34 cellular contexts compared by ENCODE assay signal in genomic region chr9:1919229-1919628, GRCh38.
"Had no signal": no experiment of that assay in that cellular context is flagged by ENCODE, and none has a peak within 500 bp of the region (broad histone marks: within the 10 kb centered on the region; RNA-seq: fewer than 3 reads in every experiment).

No MANE protein-coding gene starts in this region.

- H3K27me3 ChIP-seq: body of pancreas had no signal

- FAIRE-seq: colon, endometrium, endothelial cell of umbilical vein had no signal

- ATAC-seq: activated CD8-positive, alpha-beta T cell treated with anti-CD3 and anti-CD28 coated beads for 36 hours; activated naive CD8-positive, alpha-beta T cell treated with anti-CD3 and anti-CD28 coated beads, Interleukin-2, amount 50 U/mL, for 24 hours; body of pancreas; effector memory CD8-positive, alpha-beta T cell; gastroesophageal sphincter; heart right ventricle had no signal

- H3K36me3 Mint-ChIP-seq: activated naive CD4-positive, alpha-beta T cell treated with anti-CD3 and anti-CD28 coated beads, Interleukin-2, amount 50 U/mL, for 24 hours; activated naive CD8-positive, alpha-beta T cell treated with anti-CD3 and anti-CD28 coated beads for 36 hours had no signal

- H3K4me1 ChIP-seq: adrenal gland, body of pancreas, gastroesophageal sphincter, heart right ventricle had no signal

- H3K36me3 ChIP-seq: adrenal gland, esophagus squamous epithelium, gastroesophageal sphincter, heart right ventricle had no signal

- DNase-seq: activated CD4-positive, alpha-beta T cell treated with anti-CD3 and anti-CD28 coated beads for 1 hour; activated CD4-positive, alpha-beta T cell treated with anti-CD3 and anti-CD28 coated beads for 4 hours; activated CD4-positive, alpha-beta T cell treated with anti-CD3 and anti-CD28 coated beads, Interleukin-2, amount 10 ng/mL, durations not matched to agents 7 days and 5 days; activated CD4-positive, alpha-beta T cell treated with anti-CD3 and anti-CD28 coated beads, Interleukin-2, amount 50 U/mL, for 48 hours; activated CD8-positive, alpha-beta memory T cell treated with anti-CD3 and anti-CD28 coated beads for 24 hours; activated CD8-positive, alpha-beta memory T cell treated with anti-CD3 and anti-CD28 coated beads, Interleukin-2, amount 50 U/mL, for 4 hours; activated CD8-positive, alpha-beta T cell treated with anti-CD3 and anti-CD28 coated beads for 36 hours; activated effector memory CD4-positive, alpha-beta T cell treated with anti-CD3 and anti-CD28 coated beads, Interleukin-2, amount 50 U/mL, for 16 hours; activated naive CD4-positive, alpha-beta T cell treated with anti-CD3 and anti-CD28 coated beads for 36 hours; activated naive CD8-positive, alpha-beta T cell treated with anti-CD3 and anti-CD28 coated beads for 36 hours; activated naive CD8-positive, alpha-beta T cell treated with anti-CD3 and anti-CD28 coated beads, Interleukin-2, amount 50 U/mL, for 24 hours; activated T-cell treated with anti-CD3 and anti-CD28 coated beads, Interleukin-2, amount 50 U/mL, for 1 hour; activated T-cell treated with anti-CD3 and anti-CD28 coated beads, Interleukin-2, amount 50 U/mL, for 48 hours; adrenal gland; amygdala; aorta; body of pancreas; caudate nucleus; cortex of kidney; dermis blood vessel endothelial cell; effector CD4-positive, alpha-beta T cell; effector memory CD8-positive, alpha-beta T cell; esophagus squamous epithelium; heart right ventricle; T-helper 1 cell; T-helper 2 cell had no signal

- H3K27ac Mint-ChIP-seq: activated CD4-positive, alpha-beta T cell treated with anti-CD3 and anti-CD28 coated beads, Interleukin-2, amount 10 ng/mL, durations not matched to agents 7 days and 5 days; activated CD8-positive, alpha-beta T cell treated with anti-CD3 and anti-CD28 coated beads for 36 hours; activated naive CD4-positive, alpha-beta T cell treated with anti-CD3 and anti-CD28 coated beads for 36 hours; activated naive CD4-positive, alpha-beta T cell treated with anti-CD3 and anti-CD28 coated beads, Interleukin-2, amount 50 U/mL, for 24 hours; activated naive CD8-positive, alpha-beta T cell treated with anti-CD3 and anti-CD28 coated beads for 36 hours; activated naive CD8-positive, alpha-beta T cell treated with anti-CD3 and anti-CD28 coated beads, Interleukin-2, amount 50 U/mL, for 24 hours; activated T-helper 1 cell treated with anti-CD3 and anti-CD28 coated beads, Interleukin-12 subunit alpha, Interleukin-12 subunit beta, Interleukin-2, Interleukin-4 antibody, amounts not matched to agents 30 ng/mL and 10 ng/mL and 1 ng/mL, durations not matched to agents 14 hours and 24 hours and 36 hours; activated T-helper 2 cell treated with anti-CD3 and anti-CD28 coated beads, Interferon-gamma antibody, Interleukin-2, Interleukin-4, amounts not matched to agents 10 μg/mL and 5 μg/mL and 100 μg/mL, durations not matched to agents 14 hours and 24 hours and 36 hours; effector memory CD8-positive, alpha-beta T cell had no signal

- H3K9me3 ChIP-seq: adrenal gland, body of pancreas, esophagus squamous epithelium, gastroesophageal sphincter, heart right ventricle had no signal

- H3K4me1 Mint-ChIP-seq: activated CD4-positive, alpha-beta T cell treated with anti-CD3 and anti-CD28 coated beads, Interleukin-2, amount 10 ng/mL, durations not matched to agents 7 days and 5 days; activated naive CD4-positive, alpha-beta T cell treated with anti-CD3 and anti-CD28 coated beads, Interleukin-2, amount 50 U/mL, for 24 hours; activated naive CD8-positive, alpha-beta T cell treated with anti-CD3 and anti-CD28 coated beads for 36 hours; activated naive CD8-positive, alpha-beta T cell treated with anti-CD3 and anti-CD28 coated beads, Interleukin-2, amount 50 U/mL, for 24 hours had no signal

- H3K4me3 Mint-ChIP-seq: activated CD4-positive, alpha-beta T cell treated with anti-CD3 and anti-CD28 coated beads, Interleukin-2, amount 10 ng/mL, durations not matched to agents 7 days and 5 days; activated CD8-positive, alpha-beta T cell treated with anti-CD3 and anti-CD28 coated beads for 36 hours; activated naive CD4-positive, alpha-beta T cell treated with anti-CD3 and anti-CD28 coated beads for 36 hours; activated naive CD4-positive, alpha-beta T cell treated with anti-CD3 and anti-CD28 coated beads, Interleukin-2, amount 50 U/mL, for 24 hours; activated naive CD8-positive, alpha-beta T cell treated with anti-CD3 and anti-CD28 coated beads for 36 hours; activated naive CD8-positive, alpha-beta T cell treated with anti-CD3 and anti-CD28 coated beads, Interleukin-2, amount 50 U/mL, for 24 hours; activated T-helper 1 cell treated with anti-CD3 and anti-CD28 coated beads, Interleukin-12 subunit alpha, Interleukin-12 subunit beta, Interleukin-2, Interleukin-4 antibody, amounts not matched to agents 30 ng/mL and 10 ng/mL and 1 ng/mL, durations not matched to agents 14 hours and 24 hours and 36 hours; effector memory CD8-positive, alpha-beta T cell had no signal

- H3K4me3 ChIP-seq: adrenal gland, body of pancreas, esophagus squamous epithelium, gastroesophageal sphincter, heart right ventricle had no signal

- H3K9me3 Mint-ChIP-seq: activated CD4-positive, alpha-beta T cell treated with anti-CD3 and anti-CD28 coated beads, Interleukin-2, amount 10 ng/mL, durations not matched to agents 7 days and 5 days; activated CD8-positive, alpha-beta T cell treated with anti-CD3 and anti-CD28 coated beads for 36 hours; activated naive CD4-positive, alpha-beta T cell treated with anti-CD3 and anti-CD28 coated beads, Interleukin-2, amount 50 U/mL, for 24 hours; activated naive CD8-positive, alpha-beta T cell treated with anti-CD3 and anti-CD28 coated beads for 36 hours; activated T-helper 1 cell treated with anti-CD3 and anti-CD28 coated beads, Interleukin-12 subunit alpha, Interleukin-12 subunit beta, Interleukin-2, Interleukin-4 antibody, amounts not matched to agents 30 ng/mL and 10 ng/mL and 1 ng/mL, durations not matched to agents 14 hours and 24 hours and 36 hours; effector memory CD8-positive, alpha-beta T cell had no signal

- H3K27ac ChIP-seq: adrenal gland, body of pancreas, epithelial cell of prostate, esophagus squamous epithelium, gastroesophageal sphincter, heart right ventricle had no signal
